12 cellular contexts compared by ENCODE assay signal in the genomic region with DNA sequence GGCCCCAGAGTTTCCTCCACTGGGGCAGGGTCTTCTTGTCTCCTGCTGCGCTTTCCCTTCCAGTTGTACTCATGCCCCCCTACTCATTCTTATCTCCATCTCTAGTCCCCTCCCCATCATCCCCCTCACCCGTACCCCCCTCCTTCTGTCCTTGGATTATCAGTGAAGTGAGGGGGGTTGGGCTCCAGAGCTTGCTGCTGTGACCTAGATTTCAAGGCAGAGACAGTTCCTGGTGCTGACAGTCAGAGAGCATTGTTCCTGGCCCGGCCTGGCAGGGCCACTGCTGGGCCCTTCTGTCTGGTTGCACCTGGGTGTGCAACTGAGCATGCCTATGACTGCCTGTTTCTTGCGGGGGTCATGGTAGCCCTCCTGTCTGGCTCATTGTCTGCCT. TPM values are rescaled to one million over a fixed set of nuclear protein-coding genes. Genes with fewer than 3 reads are reported as not detected.
DNase-seq lines count a peak whose midpoint lies in the region; ATAC-seq and TF ChIP-seq lines count a peak whose summit lies in the region.
"Had no signal": no experiment of that assay in that cellular context is flagged by ENCODE, and none has a peak within 500 bp of the region (broad histone marks: within the 10 kb centered on the region; RNA-seq: fewer than 3 reads in every experiment).

No MANE protein-coding gene starts in this region.

- no peak overlapping the region for H2AFZ ChIP-seq in neuronal stem cell (ENCODE audit: low read length)

- H3K4me2 ChIP-seq in neuronal stem cell (ENCODE audit: insufficient read depth, low read length, poor library complexity, severe bottlenecking): no peak overlapping the region

- peak overlapping the region; percentile 30 for H3K18ac ChIP-seq in neuronal stem cell (ENCODE audit: low read length)

- no peak overlapping the region for H3K4ac ChIP-seq in neuronal stem cell (ENCODE audit: low read length)

- H3K36me3 ChIP-seq in BE2C (peaks cover 42% of the 10 kb centered on the region), neuronal stem cell (replicated peaks in 1 of 2; ENCODE audit: control insufficient read depth in 2 of 2, insufficient read depth in 2 of 2, low read length in 2 of 2) (peaks cover 48 to 75% of the 10 kb centered on the region in 2 donors)

- peaks cover 32 to 35% (median 34%) of the 10 kb centered on the region in 3 donors for H3K4me1 Mint-ChIP-seq in T-cell

- H3K4me3 Mint-ChIP-seq in T-cell: no peak overlapping the region

- no peaks in the 10 kb centered on the region for H3K9me3 Mint-ChIP-seq in T-cell

- no peak overlapping the region for H2BK15ac ChIP-seq in neuronal stem cell (ENCODE audit: low read length)

- H4K8ac ChIP-seq in neuronal stem cell (ENCODE audit: low read depth, low read length): no peak overlapping the region

- H3K79me1 ChIP-seq in neuronal stem cell (ENCODE audit: low read depth, low read length): peaks cover 8% of the 10 kb centered on the region

- H2AK5ac ChIP-seq in neuronal stem cell (ENCODE audit: low read depth, low read length): no peak overlapping the region

- H3K27ac ChIP-seq in neuronal stem cell (replicated peaks; ENCODE audit: low read length): peak overlapping the region; percentile 5
- H3K27ac ChIP-seq: SJSA1 had no signal

- H3K4me3 ChIP-seq in BE2C (ENCODE audit: low read depth, low read length) (no peak overlapping the region), neuronal stem cell (ENCODE audit: low read length in 2 of 2) (no peak overlapping the region)
- H3K4me3 ChIP-seq: SJSA1 had no signal

- no peak overlapping the region for H4K91ac ChIP-seq in neuronal stem cell (ENCODE audit: low read depth, low read length, poor library complexity)

- CTCF ChIA-PET in T-cell (lab: Charles Lee): no interaction called here

- no peak overlapping the region for H3K9ac ChIP-seq in neuronal stem cell (ENCODE audit: low read depth, low read length, poor library complexity)

- DNase-seq in BE2C: peak; percentile 36
- DNase-seq in T-cell: no peak
- peak; percentile 68 for DNase-seq in globus pallidus (ENCODE audit: low spot score)
- peak; percentile 36 for DNase-seq in neuronal stem cell (ENCODE audit: low spot score)
- no peak for DNase-seq in activated effector memory CD4-positive, alpha-beta T cell treated with anti-CD3 and anti-CD28 coated beads, Interleukin-2, amount 50 U/mL, for 16 hours
- DNase-seq in NCI-H748 treated with DMSO at 0.1 percent for 48 hours (lab: John Stamatoyannopoulos, UW): no peak
- DNase-seq: activated T-cell treated with anti-CD3 and anti-CD28 coated beads, Interleukin-2, amount 50 U/mL, for 1 hour; Calu3; NCI-H1417 treated with DMSO at 0.1 percent for 48 hours had no signal

- no CpG with 5 or more reads among the region's 4 CpGs for WGBS in neuronal stem cell (ENCODE audit: extremely low coverage in 2 of 2, insufficient read length in 2 of 2, insufficient replicate concordance in 1 of 2), 2 donors

- H3K9me3 ChIP-seq in BE2C (no peaks in the 10 kb centered on the region), neuronal stem cell (replicated peaks in 1 of 2; ENCODE audit: control insufficient read depth in 2 of 2, insufficient read depth in 1 of 2, low read depth in 1 of 2, low read length in 2 of 2) (no peaks in the 10 kb centered on the region)

- POLR2A ChIA-PET in T-cell (lab: Charles Lee): interaction anchor here in 1 of 2 donors (0.6 kb wide), 1 partner anchor 16 kb away, joined by 13 read pairs; no protein-coding TSS in a partner anchor

- no peaks in the 10 kb centered on the region for H3K27me3 Mint-ChIP-seq in T-cell

- H3K27me3 ChIP-seq in BE2C: no peaks in the 10 kb centered on the region
- H3K27me3 ChIP-seq in neuronal stem cell (ENCODE audit: control insufficient read depth in 3 of 3, insufficient read depth in 3 of 3, low read depth in 1 of 3, low read length in 3 of 3): no peaks in the 10 kb centered on the region
- H3K27me3 ChIP-seq: SJSA1 had no signal

- H2BK5ac ChIP-seq in neuronal stem cell (ENCODE audit: low read length): no peak overlapping the region

- ATAC-seq in T-cell (replicated peaks in 1 of 4) (no peak), HG02642 (IDR thresholded peaks at IDR 0.05; ENCODE audit: poor library complexity, unreplicated experiment) (no peak), HG03342 (IDR thresholded peaks at IDR 0.05; ENCODE audit: unreplicated experiment) (no peak)

- H3K27ac Mint-ChIP-seq in T-cell: peak overlapping the region; percentile 64 to 69

- H3K36me3 Mint-ChIP-seq in T-cell: peaks cover 14% of the 10 kb centered on the region

- no peak overlapping the region for H2BK12ac ChIP-seq in neuronal stem cell (ENCODE audit: low read length)

- H2BK120ac ChIP-seq in neuronal stem cell (ENCODE audit: low read depth, low read length): no peak overlapping the region

- peaks cover 28% of the 10 kb centered on the region for H3K4me1 ChIP-seq in BE2C
- H3K4me1 ChIP-seq in neuronal stem cell (ENCODE audit: control insufficient read depth in 2 of 2, insufficient read depth in 1 of 2, low read depth in 1 of 2, low read length in 2 of 2): peaks cover 58 to 59% of the 10 kb centered on the region in 2 donors

- no peak for TF ChIP-seq CTCF in BE2C (IDR thresholded peaks at IDR 0.05; ENCODE audit: low read depth, low read length)

- no peak overlapping the region for H3K23ac ChIP-seq in neuronal stem cell (ENCODE audit: low read depth, low read length, poor library complexity)

- H3K14ac ChIP-seq in neuronal stem cell (ENCODE audit: low read length): no peak overlapping the region

RNA-seq across cellular contexts. Expression of a gene that starts 4.5 kb away (rescaled TPM):
- polyA plus RNA-seq in BE2C (2012; ENCODE audit: insufficient read depth, insufficient read length, low read depth): 114 TPM
- total RNA-seq in T-cell: 10 to 100 TPM; 12.3 to 27.5 (median 15.9) TPM
- polyA plus RNA-seq in neuronal stem cell (2013, experiment 1 of 2): 162 TPM
- 156 TPM for polyA plus RNA-seq in neuronal stem cell (2013, experiment 2 of 2)

RNA-seq across cellular contexts. Expression of a gene that starts 19.3 kb away (rescaled TPM):
- polyA plus RNA-seq in BE2C (2012; ENCODE audit: insufficient read depth, insufficient read length, low read depth): not detected
- total RNA-seq in T-cell: not detected
- polyA plus RNA-seq in neuronal stem cell (2013, experiment 1 of 2): 0.47 TPM
- 0.58 TPM for polyA plus RNA-seq in neuronal stem cell (2013, experiment 2 of 2)
- total RNA-seq: Calu3, SJSA1 had no signal

RNA-seq across cellular contexts. Expression of a gene that starts 52.7 kb away (rescaled TPM):
- polyA plus RNA-seq in BE2C (2012; ENCODE audit: insufficient read depth, insufficient read length, low read depth): 189 TPM
- 100 to 1,000 TPM; 173 to 221 (median 209) TPM for total RNA-seq in T-cell
- 73.6 TPM for polyA plus RNA-seq in neuronal stem cell (2013, experiment 1 of 2)
- polyA plus RNA-seq in neuronal stem cell (2013, experiment 2 of 2): 72.1 TPM

RNA-seq across cellular contexts. Expression of a gene that starts 58.2 kb away (rescaled TPM):
- 0.20 TPM for polyA plus RNA-seq in BE2C (2012; ENCODE audit: insufficient read depth, insufficient read length, low read depth)
- total RNA-seq in T-cell: not detected
- polyA plus RNA-seq in neuronal stem cell (2013, experiment 1 of 2): 0.77 TPM
- polyA plus RNA-seq in neuronal stem cell (2013, experiment 2 of 2): 0.72 TPM
- total RNA-seq: Calu3, SJSA1 had no signal

Comparison
In these comparisons a context has a peak if more than half of its experiments do, and no peak if none do; other contexts are left out.
1. DNase-seq: peak in BE2C (single experiment), globus pallidus (single experiment) and neuronal stem cell (single experiment); none in T-cell (0 of 34), activated effector memory CD4-positive, alpha-beta T cell treated with anti-CD3 and anti-CD28 coated beads, Interleukin-2, amount 50 U/mL, for 16 hours (single experiment) and NCI-H748 treated with DMSO at 0.1 percent for 48 hours (single experiment).